Comparison of ENCODE assay signal across 8 cellular contexts in the genomic region with DNA sequence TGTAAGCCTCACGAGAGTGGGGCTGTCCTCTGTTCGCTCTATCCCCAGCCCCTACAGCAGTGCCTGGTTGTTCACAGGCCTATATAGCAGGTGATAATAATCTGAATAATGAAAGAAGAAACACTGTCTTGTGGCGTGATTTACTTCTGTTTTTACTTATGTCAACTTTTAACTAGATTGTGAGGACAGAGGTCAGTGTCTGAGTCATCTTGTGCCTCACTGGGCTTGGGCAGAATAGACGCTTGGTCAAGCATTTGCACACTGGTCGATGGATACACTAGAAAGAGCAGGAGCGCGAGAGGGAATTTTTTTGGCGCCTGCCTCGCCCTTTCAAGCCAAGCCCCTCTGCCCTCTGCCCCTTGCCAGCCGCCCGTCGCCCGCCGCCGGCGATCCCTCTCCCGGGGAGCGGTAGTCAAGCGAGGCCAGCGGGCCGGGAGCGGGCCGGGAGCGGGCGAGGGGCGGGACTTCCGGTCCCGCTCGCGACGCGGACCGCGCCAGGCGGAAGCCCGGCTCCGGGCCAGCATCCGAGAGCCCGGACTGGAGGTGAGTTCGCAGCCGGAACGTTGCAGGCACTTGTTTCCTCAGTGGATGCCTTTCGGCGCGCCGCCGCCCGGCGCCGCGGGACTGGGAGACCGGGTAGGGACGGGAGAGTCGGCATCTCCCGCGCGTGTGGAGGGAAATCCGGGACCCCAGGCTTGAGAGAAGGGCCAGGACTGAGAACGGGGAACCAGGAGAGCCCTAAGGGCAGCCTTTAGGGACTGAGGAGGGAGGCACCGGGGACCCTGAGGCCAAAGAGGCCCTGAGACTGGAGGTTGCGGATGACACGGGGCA. TPM values are rescaled to one million over a fixed set of nuclear protein-coding genes. Genes with fewer than 3 reads are reported as not detected.
DNase-seq lines count a peak whose midpoint lies in the region; ATAC-seq and TF ChIP-seq lines count a peak whose summit lies in the region.

A gene with protein sequence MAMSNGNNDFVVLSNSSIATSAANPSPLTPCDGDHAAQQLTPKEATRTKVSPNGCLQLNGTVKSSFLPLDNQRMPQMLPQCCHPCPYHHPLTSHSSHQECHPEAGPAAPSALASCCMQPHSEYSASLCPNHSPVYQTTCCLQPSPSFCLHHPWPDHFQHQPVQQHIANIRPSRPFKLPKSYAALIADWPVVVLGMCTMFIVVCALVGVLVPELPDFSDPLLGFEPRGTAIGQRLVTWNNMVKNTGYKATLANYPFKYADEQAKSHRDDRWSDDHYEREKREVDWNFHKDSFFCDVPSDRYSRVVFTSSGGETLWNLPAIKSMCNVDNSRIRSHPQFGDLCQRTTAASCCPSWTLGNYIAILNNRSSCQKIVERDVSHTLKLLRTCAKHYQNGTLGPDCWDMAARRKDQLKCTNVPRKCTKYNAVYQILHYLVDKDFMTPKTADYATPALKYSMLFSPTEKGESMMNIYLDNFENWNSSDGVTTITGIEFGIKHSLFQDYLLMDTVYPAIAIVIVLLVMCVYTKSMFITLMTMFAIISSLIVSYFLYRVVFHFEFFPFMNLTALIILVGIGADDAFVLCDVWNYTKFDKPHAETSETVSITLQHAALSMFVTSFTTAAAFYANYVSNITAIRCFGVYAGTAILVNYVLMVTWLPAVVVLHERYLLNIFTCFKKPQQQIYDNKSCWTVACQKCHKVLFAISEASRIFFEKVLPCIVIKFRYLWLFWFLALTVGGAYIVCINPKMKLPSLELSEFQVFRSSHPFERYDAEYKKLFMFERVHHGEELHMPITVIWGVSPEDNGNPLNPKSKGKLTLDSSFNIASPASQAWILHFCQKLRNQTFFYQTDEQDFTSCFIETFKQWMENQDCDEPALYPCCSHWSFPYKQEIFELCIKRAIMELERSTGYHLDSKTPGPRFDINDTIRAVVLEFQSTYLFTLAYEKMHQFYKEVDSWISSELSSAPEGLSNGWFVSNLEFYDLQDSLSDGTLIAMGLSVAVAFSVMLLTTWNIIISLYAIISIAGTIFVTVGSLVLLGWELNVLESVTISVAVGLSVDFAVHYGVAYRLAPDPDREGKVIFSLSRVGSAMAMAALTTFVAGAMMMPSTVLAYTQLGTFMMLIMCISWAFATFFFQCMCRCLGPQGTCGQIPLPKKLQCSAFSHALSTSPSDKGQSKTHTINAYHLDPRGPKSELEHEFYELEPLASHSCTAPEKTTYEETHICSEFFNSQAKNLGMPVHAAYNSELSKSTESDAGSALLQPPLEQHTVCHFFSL (N-terminal part only) (plus strand): TSS at position 504 of the 831 bp plus-strand sequence. CDS start 127,785 bp downstream, outside the sequence.

- H3K27me3 ChIP-seq in HL-60 (ENCODE audit: insufficient read depth, poor library complexity, severe bottlenecking) = no peaks in the 10 kb centered on the region
- peaks cover 17% of the 10 kb centered on the region for H3K27me3 ChIP-seq in NT2/D1 (ENCODE audit: insufficient read depth, insufficient read length)

- ATAC-seq in GM19463 (IDR thresholded peaks at IDR 0.05; ENCODE audit: unreplicated experiment) = peak; percentile 89
- ATAC-seq in mucosa of descending colon = peak; percentile 98

- DNase-seq in COLO829 (ENCODE audit: low spot score) (peak; percentile 59), HL-60 (ENCODE audit: low read depth in 1 of 2, low spot score in 1 of 2) (peak; percentile 51 to 68), NT2/D1 (ENCODE audit: low read depth, low spot score) (peak; percentile 54), activated T-cell treated with anti-CD3 and anti-CD28 coated beads for 48 hours (ENCODE audit: low read depth) (peak; percentile 72), epithelial cell of proximal tubule (ENCODE audit: low read depth) (peak; percentile 88), mucosa of descending colon (peak; percentile 78 to 90 (median 89))
- peak; percentile 58 for DNase-seq in stimulated activated CD8-positive, alpha-beta memory T cell treated with anti-CD3 and anti-CD28 coated beads, Interleukin-4, amount 100 ng/mL, for 24 hours (ENCODE audit: low read depth)

- TF ChIP-seq CTCF in HL-60 (IDR thresholded peaks at IDR 0.05; ENCODE audit: insufficient read depth, low read length) (no peak), epithelial cell of proximal tubule (conservative IDR thresholded peaks at IDR 0.05; ENCODE audit: low read depth, low read length) (no peak), mucosa of descending colon (IDR thresholded peaks at IDR 0.05) (no peak)

- peak within 1 kb of the TSS; percentile 54 for H3K27ac ChIP-seq in HL-60 (replicated peaks)

- H3K9ac ChIP-seq in NT2/D1 (ENCODE audit: insufficient read length, low read depth) = peak within 1 kb of the TSS; percentile 93

- H3K9me3 ChIP-seq in NT2/D1 (ENCODE audit: insufficient read depth, low read length) (no peaks in the 10 kb centered on the region), mucosa of descending colon (no peaks in the 10 kb centered on the region)

- peak within 1 kb of the TSS; percentile 80 for H3K4me3 ChIP-seq in HL-60 (replicated peaks; ENCODE audit: insufficient read depth, low read length)
- H3K4me3 ChIP-seq in NT2/D1 (ENCODE audit: insufficient read length, low read depth) = peak within 1 kb of the TSS; percentile 87
- H3K4me3 ChIP-seq in epithelial cell of proximal tubule (ENCODE audit: low read depth, low read length) = peak within 1 kb of the TSS; percentile 91
- H3K4me3 ChIP-seq in mucosa of descending colon = peak within 1 kb of the TSS; percentile 54

- H3K36me3 ChIP-seq in NT2/D1 (ENCODE audit: insufficient read depth, insufficient read length, low read length) (no peaks in the 10 kb centered on the region), mucosa of descending colon (ENCODE audit: low read depth) (no peaks in the 10 kb centered on the region)

- H3K4me1 ChIP-seq in NT2/D1 (ENCODE audit: insufficient read depth, insufficient read length) (no peaks in the 10 kb centered on the region), mucosa of descending colon (ENCODE audit: low read depth) (peaks cover 12% of the 10 kb centered on the region)

- intact Hi-C loops in mucosa of descending colon (cut with DNase I, micrococcal nuclease) = no loop called here

RNA-seq across cellular contexts. Expression of the gene that starts here (rescaled TPM):
- total RNA-seq in epithelial cell of proximal tubule (2.3 and 3.8 TPM in 2 replicates), mucosa of descending colon (10 to 100 TPM in 1 of 3 donors, 1 to 10 TPM in 2; 4.7 to 15.8 (median 4.9) TPM)

Comparison
In these comparisons a context has a peak if more than half of its experiments do, and no peak if none do; other contexts are left out.
1. Peak in every context shown above with its lines: DNase-seq, ATAC-seq, H3K4me3 ChIP-seq and H3K27ac ChIP-seq.